Comparison of ENCODE assay signal across 8 cellular contexts in genomic region chr17:39591958-39592954, GRCh38.
DNase-seq lines count a peak whose midpoint lies in the region; ATAC-seq and TF ChIP-seq lines count a peak whose summit lies in the region.

No MANE protein-coding gene starts in this region.

- H3K27ac Mint-ChIP-seq in nephron progenitor cell = no peak overlapping the region
- H3K27ac Mint-ChIP-seq in stimulated activated memory B cell treated with anti-CD40 and anti-IgM and Interleukin-4, amounts not matched to agents 10 μg/mL and 1 μg/mL and 100 μg/mL, for 72 hours = no peak overlapping the region

- no peak for ATAC-seq in stimulated activated memory B cell treated with anti-CD40 and anti-IgM and Interleukin-4, amounts not matched to agents 10 μg/mL and 1 μg/mL and 100 μg/mL, for 72 hours

- H3K4me3 Mint-ChIP-seq in nephron progenitor cell = no peak overlapping the region
- no peak overlapping the region for H3K4me3 Mint-ChIP-seq in stimulated activated memory B cell treated with anti-CD40 and anti-IgM and Interleukin-4, amounts not matched to agents 10 μg/mL and 1 μg/mL and 100 μg/mL, for 72 hours

- DNase-seq in DMS 273 (lab: John Stamatoyannopoulos, UW; ENCODE audit: unreplicated experiment) (peak; percentile 81), DMS 273 treated with DMSO at 0.1 percent for 48 hours (lab: John Stamatoyannopoulos, UW) (no peak), NCI-H2081 (lab: John Stamatoyannopoulos, UW) (peak; percentile 82 to 88), cardiac fibroblast (ENCODE audit: low read depth in 2 of 2) (peak; percentile 53 to 58), nephron progenitor cell (peak; percentile 86), NCI-H446 treated with DMSO at 0.1 percent for 48 hours (lab: John Stamatoyannopoulos, UW) (no peak), midbrain (lab: John Stamatoyannopoulos, UW) (no peak)

- TF ChIP-seq CTCF in cardiac fibroblast (IDR thresholded peaks at IDR 0.05; ENCODE audit: low read depth, low read length) (no peak), nephron progenitor cell (IDR thresholded peaks at IDR 0.05) (no peak)

- peaks cover 100% of the 10 kb centered on the region for H3K27me3 Mint-ChIP-seq in nephron progenitor cell (ENCODE audit: low read depth, poor library complexity)
- H3K27me3 Mint-ChIP-seq in stimulated activated memory B cell treated with anti-CD40 and anti-IgM and Interleukin-4, amounts not matched to agents 10 μg/mL and 1 μg/mL and 100 μg/mL, for 72 hours = peaks cover 68% of the 10 kb centered on the region

- H3K4me1 Mint-ChIP-seq in nephron progenitor cell = no peaks in the 10 kb centered on the region
- H3K4me1 Mint-ChIP-seq in stimulated activated memory B cell treated with anti-CD40 and anti-IgM and Interleukin-4, amounts not matched to agents 10 μg/mL and 1 μg/mL and 100 μg/mL, for 72 hours = peaks cover 10% of the 10 kb centered on the region

- H3K4me3 ChIP-seq in cardiac fibroblast (replicated peaks in 1 of 2; ENCODE audit: low read depth in 2 of 2, low read length in 2 of 2) = no peak overlapping the region

- no peaks in the 10 kb centered on the region for H3K9me3 Mint-ChIP-seq in nephron progenitor cell
- peaks cover 3% of the 10 kb centered on the region for H3K9me3 Mint-ChIP-seq in stimulated activated memory B cell treated with anti-CD40 and anti-IgM and Interleukin-4, amounts not matched to agents 10 μg/mL and 1 μg/mL and 100 μg/mL, for 72 hours

- H3K36me3 Mint-ChIP-seq in nephron progenitor cell (ENCODE audit: low read depth) = no peaks in the 10 kb centered on the region
- no peaks in the 10 kb centered on the region for H3K36me3 Mint-ChIP-seq in stimulated activated memory B cell treated with anti-CD40 and anti-IgM and Interleukin-4, amounts not matched to agents 10 μg/mL and 1 μg/mL and 100 μg/mL, for 72 hours

Comparison
In these comparisons a context has a peak if more than half of its experiments do, and no peak if none do; other contexts are left out.
1. DNase-seq: peak in DMS 273 (single experiment), NCI-H2081 (2 of 2), cardiac fibroblast (2 of 2) and nephron progenitor cell (single experiment); none in DMS 273 treated with DMSO at 0.1 percent for 48 hours (single experiment), NCI-H446 treated with DMSO at 0.1 percent for 48 hours (single experiment) and midbrain (single experiment).